Comparison of ENCODE assay signal across 23 cellular contexts in the genomic region with DNA sequence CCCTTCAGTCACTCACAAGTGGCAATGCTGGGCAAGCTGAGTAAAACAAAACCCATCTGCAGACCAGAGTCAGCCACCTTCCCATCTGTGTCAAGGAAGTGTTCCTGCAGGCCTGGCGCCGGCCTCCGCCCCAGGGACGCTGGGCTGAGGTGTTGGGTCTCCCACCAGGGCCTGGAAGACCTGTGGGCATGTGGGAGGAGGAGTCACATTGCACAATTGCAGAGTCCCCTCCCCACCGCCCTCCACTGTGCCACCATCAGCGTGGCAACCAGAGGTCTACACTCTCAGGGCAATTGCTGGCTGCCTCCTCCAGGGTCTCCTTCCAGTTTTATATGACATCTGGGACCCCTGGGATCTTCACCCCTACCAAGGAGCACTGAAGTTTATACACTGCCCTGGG. TPM values are rescaled to one million over a fixed set of nuclear protein-coding genes. Genes with fewer than 3 reads are reported as not detected.
"Had no signal": no experiment of that assay in that cellular context is flagged by ENCODE, and none has a peak within 500 bp of the region (broad histone marks: within the 10 kb centered on the region; RNA-seq: fewer than 3 reads in every experiment).

No MANE protein-coding gene starts in this region.

- H3K9me3 Mint-ChIP-seq: IgD-negative memory B cell had no signal

- H3K36me3 Mint-ChIP-seq: IgD-negative memory B cell had no signal

- H3K9me3 ChIP-seq: SJCRH30 had no signal

- H3K27ac ChIP-seq: KMS-11, SJCRH30 had no signal

- H3K4me1 ChIP-seq: SJCRH30 had no signal

- DNase-seq: Kasumi-1, MM.1S, NCI-H1092 treated with DMSO at 0.1 percent for 48 hours, NCI-H1436, NCI-H187, NCI-H2029, NCI-H2081 treated with DMSO at 0.1 percent for 48 hours, NCI-H2171, NCI-H226, NCI-H446, NCI-H510A, NCI-H524 treated with DMSO at 0.1 percent for 48 hours, NCI-H69, NCI-H774, RPMI8226, SHP77 treated with DMSO at 0.1 percent for 48 hours, SJCRH30 had no signal

- H3K27me3 Mint-ChIP-seq: IgD-negative memory B cell had no signal

- H3K27me3 ChIP-seq: SJCRH30 had no signal

- ATAC-seq: K562, SK-N-SH treated with all-trans-retinoic acid at 6 μM for 48 hours had no signal

- H3K4me3 ChIP-seq: K562, SJCRH30 had no signal

- H3K9ac ChIP-seq: KMS-11 had no signal

RNA-seq across cellular contexts. Expression of a gene that starts 3.0 kb away (rescaled TPM):
- total RNA-seq: HT1080, M059J had no signal
